In the genomic region with DNA sequence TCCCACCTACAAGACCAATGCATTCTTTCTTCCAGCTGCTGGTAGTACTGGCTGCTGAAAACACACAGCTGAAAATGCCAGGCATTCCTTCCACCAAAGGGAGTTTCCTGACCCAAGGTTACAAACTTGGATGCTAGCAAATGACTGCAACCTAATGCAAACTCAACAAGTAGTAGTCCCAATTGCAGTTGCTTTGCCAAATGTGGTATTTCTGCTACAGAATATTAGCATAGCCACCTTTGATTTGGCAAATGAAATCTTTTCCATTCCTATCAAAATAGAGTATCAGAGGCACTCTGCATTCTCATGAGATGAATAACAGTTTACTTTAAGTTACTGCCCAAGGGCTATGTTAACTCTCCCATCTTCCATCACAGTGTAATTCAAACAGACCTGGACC, we compare ENCODE assay signal across 18 cellular contexts.
DNase-seq lines count a peak whose midpoint lies in the region; ATAC-seq, FAIRE-seq and TF ChIP-seq lines count a peak whose summit lies in the region.
"Had no signal": no experiment of that assay in that cellular context is flagged by ENCODE, and none has a peak within 500 bp of the region (broad histone marks: within the 10 kb centered on the region; RNA-seq: fewer than 3 reads in every experiment).

No MANE protein-coding gene starts in this region.

- H4K20me1 ChIP-seq in keratinocyte (ENCODE audit: control insufficient read depth, extremely low read depth, insufficient read depth, low read length) = no peaks in the 10 kb centered on the region

- H3K79me2 ChIP-seq in keratinocyte (ENCODE audit: control insufficient read depth, insufficient read depth, low read length) = no peaks in the 10 kb centered on the region

- peak; percentile 29 for DNase-seq in AG08396 (ENCODE audit: low spot score)
- DNase-seq in MG63 = peak; percentile 51
- DNase-seq in dedifferentiated amniotic fluid mesenchymal stem cell (ENCODE audit: extremely low spot score) = peak; percentile 38
- DNase-seq in keratinocyte (ENCODE audit: low read depth, low spot score) = peak; percentile 9
- no peak for DNase-seq in aorta
- DNase-seq in cortex of kidney (lab: John Stamatoyannopoulos, UW) = no peak
- DNase-seq: activated effector memory CD4-positive, alpha-beta T cell treated with Interleukin-2 at 50 U/mL for 16 hours; head of caudate nucleus; lower lobe of right lung; NCI-H1105; NCI-H2171 treated with DMSO at 0.1 percent for 48 hours had no signal

- H3K36me3 ChIP-seq in MG63 (no peaks in the 10 kb centered on the region), keratinocyte (ENCODE audit: control insufficient read depth in 2 of 2, extremely low read depth in 1 of 2, insufficient read depth in 2 of 2, low read length in 2 of 2) (no peaks in the 10 kb centered on the region), aorta (ENCODE audit: control insufficient read depth in 1 of 2, insufficient read depth in 2 of 2, low read length in 1 of 2) (no peaks in the 10 kb centered on the region)
- H3K36me3 ChIP-seq: lower lobe of right lung, neutrophil had no signal

- H3K9me3 ChIP-seq in MG63 (no peaks in the 10 kb centered on the region), keratinocyte (ENCODE audit: control insufficient read depth, low read depth, low read length) (no peaks in the 10 kb centered on the region), aorta (ENCODE audit: control insufficient read depth, low read length) (no peaks in the 10 kb centered on the region)
- H3K9me3 ChIP-seq: Caco-2, lower lobe of right lung, neutrophil had no signal

- intact Hi-C loops in aorta (cut with DNase I) = no loop called here

- H3K9me1 ChIP-seq in keratinocyte (ENCODE audit: control insufficient read depth, extremely low read depth, insufficient read depth, low read length) = no peaks in the 10 kb centered on the region

- H3K27ac ChIP-seq in keratinocyte (ENCODE audit: control insufficient read depth, insufficient read depth, low read length) (no peak overlapping the region), aorta (ENCODE audit: low read depth in 1 of 2, low read length in 2 of 2) (no peak overlapping the region)
- H3K27ac ChIP-seq: lower lobe of right lung, neutrophil, VCaP had no signal

- H3K4me3 ChIP-seq in MG63 = no peak overlapping the region
- no peak overlapping the region for H3K4me3 ChIP-seq in keratinocyte (ENCODE audit: control insufficient read depth in 2 of 3, extremely low read depth in 1 of 3, insufficient read depth in 2 of 3, low read depth in 1 of 3, low read length in 3 of 3)
- no peak overlapping the region for H3K4me3 ChIP-seq in aorta (ENCODE audit: low read length in 2 of 2)
- H3K4me3 ChIP-seq: lower lobe of right lung had no signal

- H2AFZ ChIP-seq in keratinocyte (ENCODE audit: control insufficient read depth, low read length) = no peak overlapping the region

- peak; percentile 61 for FAIRE-seq in keratinocyte (lab: Jason Lieb, UNC)
- FAIRE-seq: GM19239 had no signal

- H3K4me1 ChIP-seq in keratinocyte (ENCODE audit: control insufficient read depth, extremely low read depth, insufficient read depth, low read length) (peaks cover 11% of the 10 kb centered on the region), aorta (ENCODE audit: control insufficient read depth in 1 of 2, insufficient read depth in 2 of 2, low read length in 2 of 2) (peaks cover 0 to 3% of the 10 kb centered on the region in 2 donors)
- H3K4me1 ChIP-seq: lower lobe of right lung had no signal

- no peaks in the 10 kb centered on the region for H3K27me3 ChIP-seq in MG63
- H3K27me3 ChIP-seq in keratinocyte (ENCODE audit: control insufficient read depth, extremely low read depth, insufficient read depth, low read length) = no peaks in the 10 kb centered on the region
- H3K27me3 ChIP-seq in aorta (ENCODE audit: control insufficient read depth in 1 of 2, insufficient read depth in 2 of 2, low read length in 1 of 2) = no peaks in the 10 kb centered on the region
- H3K27me3 ChIP-seq: neutrophil had no signal

- TF ChIP-seq CTCF in keratinocyte (optimal IDR thresholded peaks at IDR 0.05 in 1 of 3, IDR thresholded peaks at IDR 0.05 in 1 of 3, conservative IDR thresholded peaks at IDR 0.05 in 1 of 3; ENCODE audit: extremely low read depth in 1 of 3, insufficient read depth in 2 of 3, low read length in 3 of 3) = no peak

- dilution Hi-C loops in keratinocyte (cut with MboI; ENCODE audit: extremely low pct_ligation_motif_present, low sequenced_read_pairs) = no loop called here

- no peak for ATAC-seq in GM21526 (IDR thresholded peaks at IDR 0.05; ENCODE audit: low FRiP score, unreplicated experiment)
- no peak for ATAC-seq in aorta (ENCODE audit: low FRiP score)
- ATAC-seq in GM21737 (IDR thresholded peaks at IDR 0.05; ENCODE audit: unreplicated experiment) = no peak
- ATAC-seq: lower lobe of right lung; stimulated activated memory B cell treated with anti-CD40 and anti-IgM and Interleukin-4, amounts not matched to agents 10 μg/mL and 1 μg/mL and 100 μg/mL, for 72 hours had no signal

- no peak overlapping the region for H3K9ac ChIP-seq in keratinocyte (ENCODE audit: control insufficient read depth, extremely low read depth, insufficient read depth, low read length)

- H3K4me2 ChIP-seq in keratinocyte (ENCODE audit: control insufficient read depth, extremely low read depth, insufficient read depth, low read depth, low read length) = no peak overlapping the region

Comparison
In these comparisons a context has a peak if more than half of its experiments do, and no peak if none do; other contexts are left out.
1. DNase-seq: peak in AG08396 (single experiment), MG63 (single experiment), dedifferentiated amniotic fluid mesenchymal stem cell (single experiment) and keratinocyte (single experiment); none in aorta (0 of 2) and cortex of kidney (single experiment).